In genomic region chr4:78591404-78591803, GRCh38 we compare ENCODE assay signal across 19 cellular contexts. TPM values are rescaled to one million over a fixed set of nuclear protein-coding genes. Genes with fewer than 3 reads are reported as not detected.
"Had no signal": no experiment of that assay in that cellular context is flagged by ENCODE, and none has a peak within 500 bp of the region (broad histone marks: within the 10 kb centered on the region; RNA-seq: fewer than 3 reads in every experiment).

No MANE protein-coding gene starts in this region.

- H3K4me2 ChIP-seq: neural progenitor cell had no signal

- H3K27ac ChIP-seq: left lung, neural progenitor cell, SK-N-MC, spleen, VCaP had no signal

- DNase-seq: activated CD4-positive, alpha-beta memory T cell treated with anti-CD3 and anti-CD28 coated beads, Interleukin-2, amount 10 ng/mL, durations not matched to agents 7 days and 5 days; activated CD4-positive, alpha-beta T cell treated with anti-CD3 and anti-CD28 coated beads for 36 hours; activated CD8-positive, alpha-beta memory T cell treated with anti-CD3 and anti-CD28 coated beads, Interleukin-2, amount 50 U/mL, for 48 hours; activated naive CD4-positive, alpha-beta T cell treated with anti-CD3 and anti-CD28 coated beads for 36 hours; central memory CD4-positive, alpha-beta T cell; immature natural killer cell; left lung; posterior cingulate gyrus; spleen; stimulated activated CD4-positive, alpha-beta T cell treated with anti-CD3 and anti-CD28 coated beads, Interleukin-1b, Interleukin-23, amount 100 ng/mL, for 48 hours; T-cell; T1000 had no signal

- H3K4me1 ChIP-seq: left lung, neural progenitor cell had no signal

- H3K9me3 ChIP-seq: left lung, spleen had no signal

- H3K36me3 Mint-ChIP-seq: immature natural killer cell; stimulated activated memory B cell treated with anti-CD40 and anti-IgM and Interleukin-4, amounts not matched to agents 10 μg/mL and 1 μg/mL and 100 μg/mL, for 72 hours; T-cell had no signal

- H3K4me1 Mint-ChIP-seq: activated CD4-positive, alpha-beta memory T cell treated with anti-CD3 and anti-CD28 coated beads, Interleukin-2, amount 10 ng/mL, durations not matched to agents 7 days and 5 days; activated CD4-positive, alpha-beta T cell treated with anti-CD3 and anti-CD28 coated beads for 36 hours; immature natural killer cell; T-cell had no signal

- H3K4me3 ChIP-seq: left lung, neural progenitor cell, SK-N-MC, spleen had no signal

- H3K27me3 ChIP-seq: left lung, neural progenitor cell, spleen had no signal

- H3K9ac ChIP-seq: neural progenitor cell had no signal

- H3K27ac Mint-ChIP-seq: activated CD4-positive, alpha-beta memory T cell treated with anti-CD3 and anti-CD28 coated beads, Interleukin-2, amount 10 ng/mL, durations not matched to agents 7 days and 5 days; activated CD4-positive, alpha-beta T cell treated with anti-CD3 and anti-CD28 coated beads for 36 hours; activated naive CD4-positive, alpha-beta T cell treated with anti-CD3 and anti-CD28 coated beads for 36 hours; dendritic cell treated with granulocyte-macrophage colony-stimulating factor and Interleukin-4, amounts not matched to agents 40 ng/mL and 50 ng/mL, for 4 days; immature natural killer cell; neural progenitor cell; stimulated activated memory B cell treated with anti-CD40 and anti-IgM and Interleukin-4, amounts not matched to agents 10 μg/mL and 1 μg/mL and 100 μg/mL, for 72 hours; T-cell; type B pancreatic cell had no signal

- ATAC-seq: activated CD4-positive, alpha-beta T cell treated with anti-CD3 and anti-CD28 coated beads for 36 hours; left lung; stimulated activated memory B cell treated with anti-CD40 and anti-IgM and Interleukin-4, amounts not matched to agents 10 μg/mL and 1 μg/mL and 100 μg/mL, for 72 hours; T-cell had no signal

- H3K9me3 Mint-ChIP-seq: activated CD4-positive, alpha-beta memory T cell treated with anti-CD3 and anti-CD28 coated beads, Interleukin-2, amount 10 ng/mL, durations not matched to agents 7 days and 5 days; activated naive CD4-positive, alpha-beta T cell treated with anti-CD3 and anti-CD28 coated beads for 36 hours; dendritic cell treated with granulocyte-macrophage colony-stimulating factor and Interleukin-4, amounts not matched to agents 40 ng/mL and 50 ng/mL, for 4 days; immature natural killer cell; T-cell; type B pancreatic cell had no signal

- H3K4me3 Mint-ChIP-seq: activated CD4-positive, alpha-beta memory T cell treated with anti-CD3 and anti-CD28 coated beads, Interleukin-2, amount 10 ng/mL, durations not matched to agents 7 days and 5 days; activated CD4-positive, alpha-beta T cell treated with anti-CD3 and anti-CD28 coated beads for 36 hours; activated naive CD4-positive, alpha-beta T cell treated with anti-CD3 and anti-CD28 coated beads for 36 hours; dendritic cell treated with granulocyte-macrophage colony-stimulating factor and Interleukin-4, amounts not matched to agents 40 ng/mL and 50 ng/mL, for 4 days; immature natural killer cell; neural progenitor cell; stimulated activated memory B cell treated with anti-CD40 and anti-IgM and Interleukin-4, amounts not matched to agents 10 μg/mL and 1 μg/mL and 100 μg/mL, for 72 hours; T-cell; type B pancreatic cell had no signal

- H2AFZ ChIP-seq: neural progenitor cell had no signal

- H3K36me3 ChIP-seq: neural progenitor cell had no signal

- H3K27me3 Mint-ChIP-seq: dendritic cell treated with granulocyte-macrophage colony-stimulating factor and Interleukin-4, amounts not matched to agents 40 ng/mL and 50 ng/mL, for 4 days; stimulated activated memory B cell treated with anti-CD40 and anti-IgM and Interleukin-4, amounts not matched to agents 10 μg/mL and 1 μg/mL and 100 μg/mL, for 72 hours; T-cell; type B pancreatic cell had no signal

RNA-seq across cellular contexts. Expression of gene ANXA3, which starts 39.8 kb away (rescaled TPM):
- total RNA-seq: myocyte had no signal
- polyA plus RNA-seq: immature natural killer cell had no signal
